Comparison of ENCODE assay signal across 8 cellular contexts in the genomic region with DNA sequence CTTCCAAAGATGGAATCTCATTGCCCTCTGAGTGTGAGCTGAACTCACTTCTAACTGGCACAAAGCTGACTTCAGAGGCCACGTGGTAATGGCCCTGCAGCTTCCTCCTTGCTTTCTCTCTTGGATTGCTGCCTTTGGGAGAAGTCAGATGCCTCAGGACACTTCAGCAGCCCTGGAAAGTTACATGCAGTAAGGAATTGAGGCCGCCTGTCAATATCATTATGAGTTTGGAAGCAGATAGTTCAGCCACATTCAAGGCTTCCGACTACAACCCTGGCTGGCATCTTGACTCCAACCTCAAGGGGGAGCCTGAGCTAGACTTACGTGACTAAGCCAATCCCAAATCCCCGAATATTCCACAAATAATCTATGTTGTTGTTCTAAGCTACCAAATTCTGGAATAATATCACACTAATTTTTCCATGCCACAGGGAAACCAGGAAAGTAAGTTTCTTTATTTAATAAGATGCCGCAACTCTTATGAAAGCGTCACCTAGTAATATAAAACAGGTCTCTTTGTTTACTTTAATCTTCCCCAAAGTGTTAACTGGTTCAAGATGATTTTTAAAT. TPM values are rescaled to one million over a fixed set of nuclear protein-coding genes. Genes with fewer than 3 reads are reported as not detected.
DNase-seq lines count a peak whose midpoint lies in the region; ATAC-seq lines count a peak whose summit lies in the region.

No MANE protein-coding gene starts in this region.

- H3K4me1 ChIP-seq in Karpas-422 (ENCODE audit: low read length) (no peaks in the 10 kb centered on the region), adipocyte (ENCODE audit: control insufficient read depth, insufficient read depth, low read length) (peaks cover 34% of the 10 kb centered on the region)

- ATAC-seq in left cardiac atrium (peak; percentile 77 to 78), sciatic nerve (peak; percentile 87), HG03039 (IDR thresholded peaks at IDR 0.05; ENCODE audit: unreplicated experiment) (no peak)

- H3K9me3 ChIP-seq in Karpas-422 (ENCODE audit: low read length) (no peaks in the 10 kb centered on the region), adipocyte (ENCODE audit: control insufficient read depth, low read length) (no peaks in the 10 kb centered on the region)

- intact Hi-C loops in left cardiac atrium (cut with DNase I) = loop anchor here (1.0 to 10.0 kb wide), 5 partner anchors 150 to 320 kb away; no protein-coding TSS in a partner anchor
- intact Hi-C loops in sciatic nerve (cut with DNase I) = loop anchor here (10.0 kb wide), 1 partner anchor 250 kb away; no protein-coding TSS in a partner anchor

- no peaks in the 10 kb centered on the region for H3K27me3 ChIP-seq in Karpas-422 (ENCODE audit: low read length)
- H3K27me3 ChIP-seq in adipocyte (replicated peaks; ENCODE audit: control insufficient read depth, insufficient read depth, low read length) = no peaks in the 10 kb centered on the region

- no peaks in the 10 kb centered on the region for H3K9me2 ChIP-seq in Karpas-422 (replicated peaks; ENCODE audit: insufficient read depth, low read length)

- H3K79me2 ChIP-seq in Karpas-422 (ENCODE audit: low read length) = peaks cover 14% of the 10 kb centered on the region

- peaks cover 8% of the 10 kb centered on the region; the same call in 1 of the 2 replicates for H3K36me3 ChIP-seq in Karpas-422 (ENCODE audit: insufficient read depth, low read length)
- H3K36me3 ChIP-seq in adipocyte (ENCODE audit: control insufficient read depth, insufficient read depth, low read length, severe bottlenecking) = peaks cover 32% of the 10 kb centered on the region

- H3K9ac ChIP-seq in Karpas-422 (ENCODE audit: low read length) = no peak overlapping the region
- H3K9ac ChIP-seq in adipocyte (ENCODE audit: low read length) = peak overlapping the region; percentile 57

- DNase-seq in GDM1 (lab: John Stamatoyannopoulos, UW) = peak; percentile 30
- DNase-seq in Karpas-422 = peak; percentile 64
- DNase-seq in adipocyte (ENCODE audit: low read depth) = peak; percentile 92
- DNase-seq in left cardiac atrium = peak; percentile 51
- DNase-seq in sciatic nerve (ENCODE audit: low spot score) = peak; percentile 71
- DNase-seq in HK-2 (ENCODE audit: unreplicated experiment) = no peak
- no peak for DNase-seq in GM19240 (ENCODE audit: insufficient read length, low spot score)

- no peak overlapping the region for H3K4me2 ChIP-seq in Karpas-422 (ENCODE audit: low read depth, low read length, poor library complexity, severe bottlenecking)

- no peak overlapping the region for H3K27ac ChIP-seq in Karpas-422 (ENCODE audit: low read length)

- H2AFZ ChIP-seq in Karpas-422 (ENCODE audit: low read length) = no peak overlapping the region

- H3K4me3 ChIP-seq in Karpas-422 (ENCODE audit: low read length) (no peak overlapping the region), adipocyte (ENCODE audit: low read length) (no peak overlapping the region)

- no peaks in the 10 kb centered on the region for H4K20me1 ChIP-seq in Karpas-422 (ENCODE audit: insufficient read depth, low read depth, low read length)

RNA-seq across cellular contexts. Expression of a gene that starts 13.6 kb away (rescaled TPM):
- total RNA-seq in Karpas-422 (2014; rRNA removed; shearing (Covaris generic); ENCODE audit: low replicate concordance) = 19.6 and 45.3 TPM in 2 replicates
- 10 to 100 TPM; 20.3 to 23.1 TPM for total RNA-seq in left cardiac atrium
- total RNA-seq in sciatic nerve = 37.6 TPM

RNA-seq across cellular contexts. Expression of a gene that starts 18.0 kb away (rescaled TPM):
- total RNA-seq in Karpas-422 (2014; rRNA removed; shearing (Covaris generic); ENCODE audit: low replicate concordance) = not detected in 2 replicates
- total RNA-seq in left cardiac atrium = 10 to 100 TPM; 64.7 to 75.8 TPM
- 53.9 TPM for total RNA-seq in sciatic nerve

Comparison
In these comparisons a context has a peak if more than half of its experiments do, and no peak if none do; other contexts are left out.
1. DNase-seq: peak in GDM1 (single experiment), Karpas-422 (single experiment), adipocyte (single experiment), left cardiac atrium (single experiment) and sciatic nerve (single experiment); none in HK-2 (single experiment) and GM19240 (single experiment).
2. RNA of a gene that starts 18.0 kb away (total RNA-seq): 64.7 to 75.8 TPM in left cardiac atrium and 53.9 TPM in sciatic nerve (single experiment); not detected in Karpas-422; every median in the first group is over 10 times any median in the second.